ENCODE assay signal across 14 cellular contexts in genomic region chr3:77055841-77056341, GRCh38. TPM values are rescaled to one million over a fixed set of nuclear protein-coding genes. Genes with fewer than 3 reads are reported as not detected.
"Had no signal": no experiment of that assay in that cellular context is flagged by ENCODE, and none has a peak within 500 bp of the region (broad histone marks: within the 10 kb centered on the region; RNA-seq: fewer than 3 reads in every experiment).

No MANE protein-coding gene starts in this region.

- H2AFZ ChIP-seq: parathyroid adenoma had no signal

- H3K27ac Mint-ChIP-seq: activated CD4-positive, alpha-beta T cell treated with anti-CD3 and anti-CD28 coated beads for 36 hours; activated CD8-positive, alpha-beta T cell treated with anti-CD3 and anti-CD28 coated beads for 36 hours; activated naive CD8-positive, alpha-beta T cell; activated T-cell treated with anti-CD3 and anti-CD28 coated beads, Interleukin-2, amount 50 U/mL, for 72 hours; stimulated activated effector memory CD8-positive, alpha-beta T cell treated with anti-CD3 and anti-CD28 coated beads, Interleukin-12 subunit alpha, Interleukin-12 subunit beta, amount 100 ng/mL, for 72 hours had no signal

- H3K9me3 ChIP-seq: left ventricle myocardium inferior, sigmoid colon, thyroid gland had no signal

- H3K27me3 ChIP-seq: sigmoid colon, thyroid gland had no signal

- H3K36me3 Mint-ChIP-seq: activated naive CD8-positive, alpha-beta T cell; stimulated activated effector memory CD8-positive, alpha-beta T cell treated with anti-CD3 and anti-CD28 coated beads, Interleukin-12 subunit alpha, Interleukin-12 subunit beta, amount 100 ng/mL, for 72 hours had no signal

- H3K4me1 ChIP-seq: left ventricle myocardium inferior, parathyroid adenoma, sigmoid colon, thyroid gland had no signal

- H3K4me1 Mint-ChIP-seq: activated CD4-positive, alpha-beta T cell treated with anti-CD3 and anti-CD28 coated beads for 36 hours; stimulated activated effector memory CD8-positive, alpha-beta T cell treated with anti-CD3 and anti-CD28 coated beads, Interleukin-12 subunit alpha, Interleukin-12 subunit beta, amount 100 ng/mL, for 72 hours had no signal

- H3K4me3 ChIP-seq: left ventricle myocardium inferior, sigmoid colon, thyroid gland had no signal

- H3K27me3 Mint-ChIP-seq: activated CD4-positive, alpha-beta T cell treated with anti-CD3 and anti-CD28 coated beads for 36 hours; activated CD8-positive, alpha-beta T cell treated with anti-CD3 and anti-CD28 coated beads for 36 hours; activated naive CD8-positive, alpha-beta T cell had no signal

- H3K9ac ChIP-seq: parathyroid adenoma had no signal

- ATAC-seq: activated CD4-positive, alpha-beta T cell treated with anti-CD3 and anti-CD28 coated beads for 36 hours; activated CD8-positive, alpha-beta T cell treated with anti-CD3 and anti-CD28 coated beads for 36 hours; activated T-cell treated with anti-CD3 and anti-CD28 coated beads, Interleukin-2, amount 50 U/mL, for 72 hours; stimulated activated effector memory CD8-positive, alpha-beta T cell treated with anti-CD3 and anti-CD28 coated beads, Interleukin-12 subunit alpha, Interleukin-12 subunit beta, amount 100 ng/mL, for 72 hours had no signal

- H3K79me2 ChIP-seq: parathyroid adenoma had no signal

- H3K4me3 Mint-ChIP-seq: activated CD4-positive, alpha-beta T cell treated with anti-CD3 and anti-CD28 coated beads for 36 hours; activated CD8-positive, alpha-beta T cell treated with anti-CD3 and anti-CD28 coated beads for 36 hours; activated naive CD8-positive, alpha-beta T cell; activated T-cell treated with anti-CD3 and anti-CD28 coated beads, Interleukin-2, amount 50 U/mL, for 72 hours; stimulated activated effector memory CD8-positive, alpha-beta T cell treated with anti-CD3 and anti-CD28 coated beads, Interleukin-12 subunit alpha, Interleukin-12 subunit beta, amount 100 ng/mL, for 72 hours had no signal

- DNase-seq: activated CD4-positive, alpha-beta T cell treated with anti-CD3 and anti-CD28 coated beads for 36 hours; activated CD8-positive, alpha-beta T cell treated with anti-CD3 and anti-CD28 coated beads for 36 hours; activated gamma-delta T cell treated with Interleukin-2 at 50 U/mL for 16 hours; activated T-cell treated with anti-CD3 and anti-CD28 coated beads, Interleukin-2, amount 50 U/mL, for 72 hours; erythroblast; left ventricle myocardium inferior; sigmoid colon; stimulated activated CD4-positive, alpha-beta T cell treated with anti-CD3 and anti-CD28 coated beads, Interleukin-12 subunit alpha, Interleukin-12 subunit beta, amount 100 ng/mL, for 4 hours; T-helper 2 cell; thyroid gland had no signal

- H3K27ac ChIP-seq: left ventricle myocardium inferior, parathyroid adenoma, sigmoid colon, thyroid gland had no signal

- H3K36me3 ChIP-seq: left ventricle myocardium inferior, sigmoid colon, thyroid gland had no signal

RNA-seq across cellular contexts. Expression of gene ROBO2, which starts 16.0 kb away (rescaled TPM):
- total RNA-seq: activated CD4-positive, alpha-beta T cell treated with anti-CD3 and anti-CD28 coated beads for 36 hours; activated CD8-positive, alpha-beta T cell treated with anti-CD3 and anti-CD28 coated beads for 36 hours; activated T-cell treated with anti-CD3 and anti-CD28 coated beads, Interleukin-2, amount 50 U/mL, for 72 hours; myocyte had no signal
